ENCODE assay signal across 16 cellular contexts in the genomic region with DNA sequence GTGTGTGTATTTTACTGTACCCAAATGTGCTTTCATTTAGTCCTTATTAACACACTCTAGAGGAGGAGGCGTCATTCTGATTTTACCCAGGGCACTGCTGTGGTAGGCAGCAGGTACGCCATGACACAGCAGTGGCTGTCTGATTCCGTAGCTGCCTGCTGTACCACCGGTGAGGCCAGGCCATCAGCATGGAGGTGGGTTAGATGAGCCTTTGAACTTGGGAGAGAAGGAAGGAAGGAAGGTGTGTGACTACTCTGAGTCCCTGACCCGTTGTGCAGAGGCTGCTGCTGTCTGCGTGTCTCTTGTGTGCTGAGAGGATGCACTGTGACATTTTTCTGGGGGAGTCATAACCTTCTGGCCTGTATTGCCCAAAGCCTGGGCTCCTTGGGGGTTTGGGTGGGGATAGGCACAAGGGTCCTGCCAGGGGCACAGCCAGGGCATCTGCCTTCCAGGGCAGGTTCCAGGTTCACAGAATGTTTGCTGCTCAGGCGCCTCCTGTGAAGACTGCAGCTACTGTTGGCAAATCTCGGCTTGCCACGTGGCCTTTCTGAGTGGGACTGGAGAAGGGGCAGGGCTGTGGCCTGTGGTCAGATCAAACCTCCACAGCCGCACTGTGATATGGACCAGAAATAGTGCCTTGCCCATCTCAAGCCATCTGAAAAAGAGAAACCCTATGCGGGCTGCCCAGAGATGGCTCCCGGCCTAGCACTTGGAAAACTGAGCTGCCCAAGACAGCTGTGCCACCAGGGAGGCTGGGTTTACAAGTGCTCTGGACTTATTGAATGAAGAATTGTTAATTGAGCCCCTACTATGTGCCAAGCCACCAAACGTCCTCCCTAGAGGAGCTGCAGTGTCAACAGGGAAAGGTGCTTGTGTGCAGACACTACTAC. TPM values are rescaled to one million over a fixed set of nuclear protein-coding genes. Genes with fewer than 3 reads are reported as not detected.
DNase-seq lines count a peak whose midpoint lies in the region; ATAC-seq and TF ChIP-seq lines count a peak whose summit lies in the region.
"Had no signal": no experiment of that assay in that cellular context is flagged by ENCODE, and none has a peak within 500 bp of the region (broad histone marks: within the 10 kb centered on the region; RNA-seq: fewer than 3 reads in every experiment).

No MANE protein-coding gene starts in this region.

- H3K4me3 ChIP-seq in BLaER1 treated with 17β-estradiol and CSF1 and Interleukin-3, amounts not matched to agents 10 nM and 100 nM, result no peak overlapping the region
- H3K4me3 ChIP-seq: gastroesophageal sphincter, prostate gland had no signal

- H3K4me1 Mint-ChIP-seq in brain, result peaks cover 20% of the 10 kb centered on the region
- H3K4me1 Mint-ChIP-seq in naive thymus-derived CD8-positive, alpha-beta T cell, result peaks cover 22 to 58% (median 49%) of the 10 kb centered on the region in 4 donors

- no peak overlapping the region for H3K4me3 Mint-ChIP-seq in brain
- peak overlapping the region in 8 of 10 donors; percentile 21 to 86 (median 60) for H3K4me3 Mint-ChIP-seq in naive thymus-derived CD8-positive, alpha-beta T cell

- H3K27ac Mint-ChIP-seq in brain, result peak overlapping the region in 4 of 5 experiments; percentile 37 to 74 (median 44)
- peak overlapping the region in 9 of 10 donors; percentile 47 to 92 (median 75) for H3K27ac Mint-ChIP-seq in naive thymus-derived CD8-positive, alpha-beta T cell

- no peaks in the 10 kb centered on the region for H3K9me3 ChIP-seq in BLaER1 treated with 17β-estradiol and CSF1 and Interleukin-3, amounts not matched to agents 10 nM and 100 nM (replicated peaks in 1 of 11)
- H3K9me3 ChIP-seq: gastroesophageal sphincter, prostate gland had no signal

- H3K9ac ChIP-seq in BLaER1 treated with 17β-estradiol and CSF1 and Interleukin-3, amounts not matched to agents 10 nM and 100 nM, result peak overlapping the region; percentile 21 to 60 (median 45); a peak in 20 of 22 replicates

- no peaks in the 10 kb centered on the region for H3K27me3 ChIP-seq in BLaER1 treated with 17β-estradiol and CSF1 and Interleukin-3, amounts not matched to agents 10 nM and 100 nM
- H3K27me3 ChIP-seq: gastroesophageal sphincter had no signal

- ATAC-seq in naive thymus-derived CD8-positive, alpha-beta T cell, result peak in 1 of 2 donors; percentile 44
- no peak for ATAC-seq in HG03520 (IDR thresholded peaks at IDR 0.05; ENCODE audit: unreplicated experiment)
- ATAC-seq in GM18511 (IDR thresholded peaks at IDR 0.05; ENCODE audit: unreplicated experiment), result no peak
- no peak for ATAC-seq in HG02884 (IDR thresholded peaks at IDR 0.05; ENCODE audit: unreplicated experiment)
- ATAC-seq: gastroesophageal sphincter, SK-N-SH treated with all-trans-retinoic acid at 6 μM for 48 hours had no signal

- no peaks in the 10 kb centered on the region for H3K27me3 Mint-ChIP-seq in brain
- peaks cover 0 to 1% (median 0%) of the 10 kb centered on the region in 5 donors for H3K27me3 Mint-ChIP-seq in naive thymus-derived CD8-positive, alpha-beta T cell

- H3K27ac ChIP-seq in BLaER1 treated with 17β-estradiol and CSF1 and Interleukin-3, amounts not matched to agents 10 nM and 100 nM, result peak overlapping the region in 9 of 11 experiments; percentile 27 to 58 (median 46); a peak in 17 of 22 replicates
- H3K27ac ChIP-seq: C4-2B, prostate gland had no signal

- H3K4me2 ChIP-seq in BLaER1 treated with 17β-estradiol and CSF1 and Interleukin-3, amounts not matched to agents 10 nM and 100 nM, result peak overlapping the region; percentile 55 to 81 (median 69)

- H4K20me1 ChIP-seq in BLaER1 treated with 17β-estradiol and CSF1 and Interleukin-3, amounts not matched to agents 10 nM and 100 nM, result peaks cover 90 to 97% (median 96%) of the 10 kb centered on the region in 11 experiments

- H3K36me3 ChIP-seq in BLaER1 treated with 17β-estradiol and CSF1 and Interleukin-3, amounts not matched to agents 10 nM and 100 nM, result peaks cover 33 to 39% (median 36%) of the 10 kb centered on the region in 11 experiments

- POLR2A ChIA-PET in naive thymus-derived CD8-positive, alpha-beta T cell (lab: Charles Lee), result interaction anchor here (1.5 kb wide), 1 partner anchor 47 kb away, joined by 6 read pairs; the partner anchor contains the start of gene MLXIP

- no peak for TF ChIP-seq CTCF in brain (conservative IDR thresholded peaks at IDR 0.05)

- no peaks in the 10 kb centered on the region for H3K9me3 Mint-ChIP-seq in brain
- H3K9me3 Mint-ChIP-seq in naive thymus-derived CD8-positive, alpha-beta T cell, result no peaks in the 10 kb centered on the region

- H3K4me1 ChIP-seq in BLaER1 treated with 17β-estradiol and CSF1 and Interleukin-3, amounts not matched to agents 10 nM and 100 nM, result peaks cover 64 to 82% (median 75%) of the 10 kb centered on the region in 10 experiments
- H3K4me1 ChIP-seq: prostate gland had no signal

- DNase-seq in MV-4-11 (lab: John Stamatoyannopoulos, UW), result peak; percentile 73
- no peak for DNase-seq in naive thymus-derived CD8-positive, alpha-beta T cell
- DNase-seq in NCI-H146 (lab: John Stamatoyannopoulos, UW), result no peak
- DNase-seq: activated CD4-positive, CD25-positive, alpha-beta regulatory T cell treated with anti-CD3 and anti-CD28 coated beads, Interleukin-2, amount 50 U/mL, for 72 hours; midbrain; MM.1S; stimulated activated CD4-positive, alpha-beta T cell treated with anti-CD3 and anti-CD28 coated beads, Interleukin-2, amount 100 ng/mL, for 48 hours had no signal

- peaks cover 4% of the 10 kb centered on the region for H3K36me3 Mint-ChIP-seq in brain
- H3K36me3 Mint-ChIP-seq in naive thymus-derived CD8-positive, alpha-beta T cell, result peaks cover 0 to 45% (median 3%) of the 10 kb centered on the region in 3 donors

RNA-seq across cellular contexts. Expression of gene MLXIP, which starts 47.1 kb away (rescaled TPM):
- 29.1 TPM for polyA plus RNA-seq in brain (ENCODE audit: insufficient read depth, low read depth, low replicate concordance)
- total RNA-seq in naive thymus-derived CD8-positive, alpha-beta T cell, result 100 to 1,000 TPM; 162 to 165 TPM
- 10 to 100 TPM; 17.3 to 43.3 (median 20.0) TPM for polyA plus RNA-seq in naive thymus-derived CD8-positive, alpha-beta T cell

RNA-seq across cellular contexts. Expression of gene IL31, which starts 48.3 kb away (rescaled TPM):
- polyA plus RNA-seq in brain (ENCODE audit: insufficient read depth, low read depth, low replicate concordance), result not detected
- total RNA-seq in naive thymus-derived CD8-positive, alpha-beta T cell, result not detected
- not detected for polyA plus RNA-seq in naive thymus-derived CD8-positive, alpha-beta T cell
- total RNA-seq: gastroesophageal sphincter, prostate gland had no signal

RNA-seq across cellular contexts. Expression of gene LRRC43, which starts 57.2 kb away (rescaled TPM):
- polyA plus RNA-seq in brain (ENCODE audit: insufficient read depth, low read depth, low replicate concordance), result 1.7 TPM
- total RNA-seq in naive thymus-derived CD8-positive, alpha-beta T cell, result under 1 TPM in 1 of 2 experiments, not detected in 1; 0.29 TPM
- polyA plus RNA-seq in naive thymus-derived CD8-positive, alpha-beta T cell, result not detected

Comparison
In these comparisons a context has a peak if more than half of its experiments do, and no peak if none do; other contexts are left out.
1. H3K4me3 Mint-ChIP-seq: peak in naive thymus-derived CD8-positive, alpha-beta T cell (8 of 10); none in brain (0 of 5).